ENCODE assay signal across 15 cellular contexts in genomic region chr6:111503660-111504059, GRCh38. TPM values are rescaled to one million over a fixed set of nuclear protein-coding genes. Genes with fewer than 3 reads are reported as not detected.
A peak's percentile ranks its signal among the peaks of the same experiment; 100 is the strongest.
DNase-seq lines count a peak whose midpoint lies in the region; ATAC-seq and TF ChIP-seq lines count a peak whose summit lies in the region.
"Had no signal": no experiment of that assay in that cellular context is flagged by ENCODE, and none has a peak within 500 bp of the region (broad histone marks: within the 10 kb centered on the region; RNA-seq: fewer than 3 reads in every experiment).

No MANE protein-coding gene starts in this region.

- peak overlapping the region; percentile 88 for H3K27ac Mint-ChIP-seq in chondrocyte (ENCODE audit: unreplicated experiment)
- peak overlapping the region; percentile 85 for H3K27ac Mint-ChIP-seq in neural progenitor cell
- H3K27ac Mint-ChIP-seq: activated naive CD4-positive, alpha-beta T cell treated with anti-CD3 and anti-CD28 coated beads, Interleukin-2, amount 10 ng/mL, durations not matched to agents 7 days and 5 days had no signal

- no peak overlapping the region for H3K4me3 ChIP-seq in neural progenitor cell
- H3K4me3 ChIP-seq: A549, K562, upper lobe of left lung had no signal

- peak; percentile 4 to 60 (median 14) for DNase-seq in NCI-H1417 (lab: John Stamatoyannopoulos, UW)
- no peak for DNase-seq in NCI-H1417 treated with DMSO at 0.1 percent for 48 hours (lab: John Stamatoyannopoulos, UW)
- peak; percentile 16 for DNase-seq in NCI-H2227 treated with DMSO at 0.1 percent for 48 hours (lab: John Stamatoyannopoulos, UW)
- no peak for DNase-seq in chondrocyte (ENCODE audit: low spot score)
- DNase-seq in neural progenitor cell (ENCODE audit: low spot score): no peak
- no peak for DNase-seq in RPMI8226
- no peak for DNase-seq in SKM-1 (lab: John Stamatoyannopoulos, UW; ENCODE audit: unreplicated experiment)
- DNase-seq: activated naive CD4-positive, alpha-beta T cell treated with anti-CD3 and anti-CD28 coated beads, Interleukin-2, amount 10 ng/mL, durations not matched to agents 7 days and 5 days; COR-L47; posterior cingulate gyrus; upper lobe of left lung had no signal

- H3K4me1 Mint-ChIP-seq in chondrocyte (ENCODE audit: low read depth): peaks cover 37% of the 10 kb centered on the region
- H3K4me1 Mint-ChIP-seq in neural progenitor cell: peaks cover 24% of the 10 kb centered on the region

- H3K9me3 Mint-ChIP-seq in chondrocyte (ENCODE audit: low read depth) (peaks cover 7% of the 10 kb centered on the region), neural progenitor cell (peaks cover 10% of the 10 kb centered on the region)

- peaks cover 39% of the 10 kb centered on the region for H4K20me1 ChIP-seq in neural progenitor cell (ENCODE audit: low read depth)

- H3K9ac ChIP-seq in neural progenitor cell: no peak overlapping the region

- H3K4me2 ChIP-seq in neural progenitor cell: peak overlapping the region; percentile 57
- H3K4me2 ChIP-seq: A549 had no signal

- H3K9me3 ChIP-seq in neural progenitor cell (ENCODE audit: low read depth): no peaks in the 10 kb centered on the region
- H3K9me3 ChIP-seq: A549, upper lobe of left lung had no signal

- no peak overlapping the region for H2AFZ ChIP-seq in neural progenitor cell (replicated peaks)

- peaks cover 47% of the 10 kb centered on the region for H3K4me1 ChIP-seq in neural progenitor cell
- H3K4me1 ChIP-seq: A549, upper lobe of left lung had no signal

- H3K27ac ChIP-seq in neural progenitor cell: peak overlapping the region; percentile 17
- H3K27ac ChIP-seq: A549, upper lobe of left lung had no signal

- H3F3A ChIP-seq in neural progenitor cell (ENCODE audit: low read depth): peaks cover 29% of the 10 kb centered on the region

- H3K27me3 Mint-ChIP-seq in chondrocyte (ENCODE audit: low read depth): no peaks in the 10 kb centered on the region
- H3K27me3 Mint-ChIP-seq in neural progenitor cell (ENCODE audit: insufficient read depth, low read depth): peaks cover 4% of the 10 kb centered on the region
- H3K27me3 Mint-ChIP-seq: activated naive CD4-positive, alpha-beta T cell treated with anti-CD3 and anti-CD28 coated beads, Interleukin-2, amount 10 ng/mL, durations not matched to agents 7 days and 5 days had no signal

- TF ChIP-seq CTCF in chondrocyte (IDR thresholded peaks at IDR 0.05): no peak
- no peak for TF ChIP-seq CTCF in neural progenitor cell (IDR thresholded peaks at IDR 0.05)

- H3K36me3 ChIP-seq in neural progenitor cell: no peaks in the 10 kb centered on the region
- H3K36me3 ChIP-seq: upper lobe of left lung had no signal

- no peak for ATAC-seq in GM19455 (IDR thresholded peaks at IDR 0.05; ENCODE audit: unreplicated experiment)
- ATAC-seq: A549, esophagus mucosa had no signal

- H3K36me3 Mint-ChIP-seq in chondrocyte (ENCODE audit: low read depth) (peaks cover 7% of the 10 kb centered on the region), neural progenitor cell (peaks cover 15% of the 10 kb centered on the region)

- H3K4me3 Mint-ChIP-seq in chondrocyte (ENCODE audit: unreplicated experiment): no peak overlapping the region
- no peak overlapping the region for H3K4me3 Mint-ChIP-seq in neural progenitor cell
- H3K4me3 Mint-ChIP-seq: activated naive CD4-positive, alpha-beta T cell treated with anti-CD3 and anti-CD28 coated beads, Interleukin-2, amount 10 ng/mL, durations not matched to agents 7 days and 5 days had no signal

- no peaks in the 10 kb centered on the region for H3K27me3 ChIP-seq in neural progenitor cell
- H3K27me3 ChIP-seq: upper lobe of left lung had no signal

- H3K79me2 ChIP-seq in neural progenitor cell (ENCODE audit: low read depth): peaks cover 91% of the 10 kb centered on the region

RNA-seq across cellular contexts. Expression of gene REV3L, which starts 20.6 kb away (rescaled TPM):
- 38.0 to 60.1 TPM (median 38.0 TPM) in 3 replicates for total RNA-seq in chondrocyte
- total RNA-seq in neural progenitor cell (ENCODE audit: low replicate concordance): 14.0 and 23.5 TPM in 2 replicates

Comparison
In these comparisons a context has a peak if more than half of its experiments do, and no peak if none do; other contexts are left out.
1. DNase-seq: peak in NCI-H1417 (3 of 3) and NCI-H2227 treated with DMSO at 0.1 percent for 48 hours (single experiment); none in NCI-H1417 treated with DMSO at 0.1 percent for 48 hours (single experiment), chondrocyte (single experiment), neural progenitor cell (single experiment), RPMI8226 (single experiment) and SKM-1 (single experiment).